In genomic region chr6:147737084-147737483, GRCh38 we compare ENCODE assay signal across 23 cellular contexts.
"Had no signal": no experiment of that assay in that cellular context is flagged by ENCODE, and none has a peak within 500 bp of the region (broad histone marks: within the 10 kb centered on the region; RNA-seq: fewer than 3 reads in every experiment).

No MANE protein-coding gene starts in this region.

- FAIRE-seq: islet of Langerhans, keratinocyte had no signal

- H3K4me3 Mint-ChIP-seq: dendritic cell treated with granulocyte-macrophage colony-stimulating factor and Interleukin-4, amounts not matched to agents 40 ng/mL and 50 ng/mL, for 4 days; effector memory CD8-positive, alpha-beta T cell; endodermal cell had no signal

- DNase-seq: colonic mucosa; cortex of kidney; effector CD8-positive, alpha-beta T cell; effector memory CD8-positive, alpha-beta T cell; endodermal cell; erythroblast; esophagus squamous epithelium; foreskin fibroblast; foreskin melanocyte; gastrocnemius medialis; glutamatergic neuron; head of caudate nucleus; heart right ventricle; hippocampal formation; left cardiac atrium; left lung; left ventricle myocardium superior; lower lobe of right lung; mesenchymal stem cell; midbrain had no signal

- H3K27ac Mint-ChIP-seq: dendritic cell treated with granulocyte-macrophage colony-stimulating factor and Interleukin-4, amounts not matched to agents 40 ng/mL and 50 ng/mL, for 4 days; effector memory CD8-positive, alpha-beta T cell; endodermal cell had no signal

- H3K27me3 Mint-ChIP-seq: dendritic cell treated with granulocyte-macrophage colony-stimulating factor and Interleukin-4, amounts not matched to agents 40 ng/mL and 50 ng/mL, for 4 days had no signal

- H3K9me3 Mint-ChIP-seq: dendritic cell treated with granulocyte-macrophage colony-stimulating factor and Interleukin-4, amounts not matched to agents 40 ng/mL and 50 ng/mL, for 4 days; endodermal cell had no signal
